Comparison of ENCODE assay signal across 1 cellular context in genomic region chr1:28789816-28790215, GRCh38.
TF ChIP-seq lines count a peak whose summit lies in the region.

No MANE protein-coding gene starts in this region.

TF ChIP-seq in K562, 482 proteins besides CTCF, POLR2A, EP300 and RAD21:
- TF ChIP-seq ZNF121 (CRISPR knock-in tag; conservative IDR thresholded peaks at IDR 0.05) (peak; percentile 45; the same call in 1 of the 2 replicates), TFE3 (CRISPR knock-in tag; IDR thresholded peaks at IDR 0.05) (no peak)
